ENCODE assay signal across 18 cellular contexts in genomic region chr5:171714286-171714685, GRCh38.
DNase-seq lines count a peak whose midpoint lies in the region; ATAC-seq, FAIRE-seq and TF ChIP-seq lines count a peak whose summit lies in the region.
"Had no signal": no experiment of that assay in that cellular context is flagged by ENCODE, and none has a peak within 500 bp of the region (broad histone marks: within the 10 kb centered on the region; RNA-seq: fewer than 3 reads in every experiment).

No MANE protein-coding gene starts in this region.

- intact Hi-C loops in activated CD4-positive, alpha-beta T cell treated with anti-CD3 and anti-CD28 coated beads, Interleukin-2, amount 10 ng/mL, durations not matched to agents 24 days and 14 days (cut with micrococcal nuclease): no loop called here
- intact Hi-C loops in HepG2 (cut with micrococcal nuclease; ENCODE audit: unreplicated experiment): no loop called here

- H2AFZ ChIP-seq in neural progenitor cell (replicated peaks) (no peak overlapping the region), HepG2 (ENCODE audit: low read length) (no peak overlapping the region)

- no peak overlapping the region for H3K4me3 Mint-ChIP-seq in activated CD4-positive, alpha-beta T cell treated with anti-CD3 and anti-CD28 coated beads, Interleukin-2, amount 10 ng/mL, durations not matched to agents 24 days and 14 days
- no peak overlapping the region for H3K4me3 Mint-ChIP-seq in endodermal cell
- no peak overlapping the region for H3K4me3 Mint-ChIP-seq in osteocyte (ENCODE audit: unreplicated experiment)
- H3K4me3 Mint-ChIP-seq in neural progenitor cell: no peak overlapping the region
- H3K4me3 Mint-ChIP-seq: CD14-positive monocyte; CD8-positive, alpha-beta T cell; IgD-negative memory B cell had no signal

- H3K36me3 Mint-ChIP-seq in activated CD4-positive, alpha-beta T cell treated with anti-CD3 and anti-CD28 coated beads, Interleukin-2, amount 10 ng/mL, durations not matched to agents 24 days and 14 days (ENCODE audit: low read depth): no peaks in the 10 kb centered on the region
- H3K36me3 Mint-ChIP-seq in endodermal cell (ENCODE audit: low read depth) (no peaks in the 10 kb centered on the region), osteocyte (ENCODE audit: unreplicated experiment) (no peaks in the 10 kb centered on the region), neural progenitor cell (no peaks in the 10 kb centered on the region)
- H3K36me3 Mint-ChIP-seq: CD14-positive monocyte; CD8-positive, alpha-beta T cell; IgD-negative memory B cell had no signal

- ATAC-seq in GM19324 (IDR thresholded peaks at IDR 0.05; ENCODE audit: low FRiP score, unreplicated experiment) (no peak), HepG2 (no peak)
- ATAC-seq: CD8-positive, alpha-beta T cell had no signal

- H3K36me3 ChIP-seq in endodermal cell (ENCODE audit: control insufficient read depth, insufficient read depth, low read length) (no peaks in the 10 kb centered on the region), neural progenitor cell (no peaks in the 10 kb centered on the region), HepG2 (replicated peaks in 1 of 2; ENCODE audit: control insufficient read depth in 1 of 2, insufficient read depth in 2 of 2, low read length in 2 of 2) (no peaks in the 10 kb centered on the region)
- H3K36me3 ChIP-seq: BLaER1 had no signal

- in situ Hi-C loops in HepG2 (cut with HindIII; ENCODE audit: extremely low pct_ligation_motif_present, low pct_unique_long_range_greater_than_20kb): no loop called here

- no peak overlapping the region for H3K4me2 ChIP-seq in neural progenitor cell
- H3K4me2 ChIP-seq in HepG2 (ENCODE audit: low read depth, low read length): no peak overlapping the region

- H3K27me3 ChIP-seq in endodermal cell (ENCODE audit: control insufficient read depth, insufficient read depth, low read length, poor library complexity, severe bottlenecking) (no peaks in the 10 kb centered on the region), neural progenitor cell (no peaks in the 10 kb centered on the region), HepG2 (ENCODE audit: control insufficient read depth in 1 of 2, insufficient read depth in 2 of 2, low read length in 2 of 2) (peaks cover 0 to under 1% of the 10 kb centered on the region in 2 experiments; a peak in 1 of 5 replicates)
- H3K27me3 ChIP-seq: BLaER1 had no signal

- POLR2A ChIA-PET in HepG2 (lab: Yijun Ruan, JAX): no interaction called here

- DNase-seq in activated CD4-positive, alpha-beta T cell treated with anti-CD3 and anti-CD28 coated beads, Interleukin-2, amount 10 ng/mL, durations not matched to agents 24 days and 14 days: peak; percentile 24
- DNase-seq in activated CD4-positive, alpha-beta T cell treated with anti-CD3 and anti-CD28 coated beads, Interleukin-2, amount 50 U/mL, for 4 hours: no peak
- peak; percentile 23 for DNase-seq in endodermal cell
- peak; percentile 54 for DNase-seq in osteocyte (ENCODE audit: extremely low spot score, unreplicated experiment)
- DNase-seq in neural progenitor cell (ENCODE audit: low spot score): no peak
- DNase-seq in HepG2 (ENCODE audit: low spot score): no peak
- DNase-seq: 8988T; Calu3; CD8-positive, alpha-beta T cell; DMS79 treated with DMSO at 0.1 percent for 48 hours; GF-D8; GOT3; H7 had no signal

- no peaks in the 10 kb centered on the region for H3F3A ChIP-seq in neural progenitor cell (ENCODE audit: low read depth)

- H3K4me1 ChIP-seq in endodermal cell (ENCODE audit: control insufficient read depth, insufficient read depth, low read length) (no peaks in the 10 kb centered on the region), neural progenitor cell (no peaks in the 10 kb centered on the region), HepG2 (ENCODE audit: insufficient read depth, low read length) (no peaks in the 10 kb centered on the region)

- H3K9me3 Mint-ChIP-seq in activated CD4-positive, alpha-beta T cell treated with anti-CD3 and anti-CD28 coated beads, Interleukin-2, amount 10 ng/mL, durations not matched to agents 24 days and 14 days: no peaks in the 10 kb centered on the region
- peaks cover 3% of the 10 kb centered on the region for H3K9me3 Mint-ChIP-seq in endodermal cell
- H3K9me3 Mint-ChIP-seq in osteocyte (ENCODE audit: unreplicated experiment): peaks cover 4% of the 10 kb centered on the region
- H3K9me3 Mint-ChIP-seq in neural progenitor cell: peaks cover 3% of the 10 kb centered on the region
- H3K9me3 Mint-ChIP-seq: CD8-positive, alpha-beta T cell had no signal

- no peak for TF ChIP-seq RAD21 in HepG2 (CRISPR knock-in tag; IDR thresholded peaks at IDR 0.05)

- no peak for TF ChIP-seq POLR2A in HepG2 (IDR thresholded peaks at IDR 0.05; ENCODE audit: insufficient read depth in 1 of 2, low read depth in 2 of 2, low read length in 2 of 2)

- BruUV-seq in HepG2 (replicated peaks; lab: Mats Ljungman, UMichigan): no TSS peak

- TF ChIP-seq EP300 in HepG2 (IDR thresholded peaks at IDR 0.05; ENCODE audit: low read depth in 2 of 2, low read length in 2 of 2): no peak
- no peak for TF ChIP-seq EP300 in HepG2 (CRISPR knock-in tag; IDR thresholded peaks at IDR 0.05; ENCODE audit: borderline replicate concordance)

- no peak for FAIRE-seq in HepG2 (lab: Jason Lieb, UNC)

- H3K27ac ChIP-seq in endodermal cell (ENCODE audit: low read depth, low read length): no peak overlapping the region
- no peak overlapping the region for H3K27ac ChIP-seq in neural progenitor cell
- no peak overlapping the region for H3K27ac ChIP-seq in HepG2 (ENCODE audit: extremely low read length, insufficient read depth, low read length)
- H3K27ac ChIP-seq: BLaER1, HL-60 had no signal

- no peaks in the 10 kb centered on the region for H3K27me3 Mint-ChIP-seq in activated CD4-positive, alpha-beta T cell treated with anti-CD3 and anti-CD28 coated beads, Interleukin-2, amount 10 ng/mL, durations not matched to agents 24 days and 14 days
- H3K27me3 Mint-ChIP-seq in endodermal cell (ENCODE audit: insufficient read depth) (peaks cover 4% of the 10 kb centered on the region), osteocyte (ENCODE audit: unreplicated experiment) (peaks cover 48% of the 10 kb centered on the region), neural progenitor cell (ENCODE audit: insufficient read depth, low read depth) (peaks cover 5% of the 10 kb centered on the region)

- no peaks in the 10 kb centered on the region for H3K4me1 Mint-ChIP-seq in activated CD4-positive, alpha-beta T cell treated with anti-CD3 and anti-CD28 coated beads, Interleukin-2, amount 10 ng/mL, durations not matched to agents 24 days and 14 days
- H3K4me1 Mint-ChIP-seq in endodermal cell: peaks cover 1% of the 10 kb centered on the region
- no peaks in the 10 kb centered on the region for H3K4me1 Mint-ChIP-seq in osteocyte (ENCODE audit: unreplicated experiment)
- peaks cover 11% of the 10 kb centered on the region for H3K4me1 Mint-ChIP-seq in neural progenitor cell
- H3K4me1 Mint-ChIP-seq: IgD-negative memory B cell had no signal

- peaks cover 8% of the 10 kb centered on the region for H3K9me3 ChIP-seq in endodermal cell (ENCODE audit: control insufficient read depth, low read length)
- H3K9me3 ChIP-seq in neural progenitor cell (ENCODE audit: low read depth): no peaks in the 10 kb centered on the region
- no peaks in the 10 kb centered on the region for H3K9me3 ChIP-seq in HepG2 (ENCODE audit: low read length)

- H3K79me2 ChIP-seq in neural progenitor cell (ENCODE audit: low read depth): no peaks in the 10 kb centered on the region
- no peaks in the 10 kb centered on the region for H3K79me2 ChIP-seq in HepG2 (ENCODE audit: insufficient read depth, low read length)

- H3K4me3 ChIP-seq in endodermal cell (ENCODE audit: low read length): no peak overlapping the region
- no peak overlapping the region for H3K4me3 ChIP-seq in neural progenitor cell
- no peak overlapping the region for H3K4me3 ChIP-seq in HepG2 (replicated peaks in 1 of 3; ENCODE audit: insufficient read depth in 1 of 3, low read depth in 2 of 3, low read length in 3 of 3)
- H3K4me3 ChIP-seq: BLaER1 had no signal

- no peaks in the 10 kb centered on the region for H4K20me1 ChIP-seq in neural progenitor cell (ENCODE audit: low read depth)
- no peaks in the 10 kb centered on the region for H4K20me1 ChIP-seq in HepG2 (ENCODE audit: insufficient read depth, low read length)
- H4K20me1 ChIP-seq: BLaER1 had no signal

- TF ChIP-seq CTCF in endodermal cell (conservative IDR thresholded peaks at IDR 0.05) (no peak), osteocyte (IDR thresholded peaks at IDR 0.05) (no peak), neural progenitor cell (IDR thresholded peaks at IDR 0.05) (no peak), HepG2 (CRISPR knock-in tag; IDR thresholded peaks at IDR 0.05) (no peak)

- WGBS in endodermal cell (ENCODE audit: insufficient coverage in 1 of 2, insufficient read length in 1 of 2), 2 experiments: 90% methylated on average over 2 of the region's 2 CpGs; no CpG with 5 or more reads in 1 of the 2 experiments
- 17% methylated on average over 1 of the region's 2 CpGs for WGBS in HepG2 (ENCODE audit: low lambda C conversion rate)

- CTCF ChIA-PET in HepG2 (lab: Yijun Ruan, JAX; ENCODE audit: low intra/inter-chr PET ratio, low total read pairs): no interaction called here

- no peak overlapping the region for H3K9ac ChIP-seq in endodermal cell (ENCODE audit: extremely low read depth, low read length, poor library complexity, severe bottlenecking)
- no peak overlapping the region for H3K9ac ChIP-seq in neural progenitor cell
- no peak overlapping the region for H3K9ac ChIP-seq in HepG2 (ENCODE audit: insufficient read depth, low read depth, low read length)
- H3K9ac ChIP-seq: BLaER1 had no signal

- H3K27ac Mint-ChIP-seq in activated CD4-positive, alpha-beta T cell treated with anti-CD3 and anti-CD28 coated beads, Interleukin-2, amount 10 ng/mL, durations not matched to agents 24 days and 14 days: no peak overlapping the region
- H3K27ac Mint-ChIP-seq in endodermal cell (no peak overlapping the region), osteocyte (ENCODE audit: unreplicated experiment) (no peak overlapping the region), neural progenitor cell (no peak overlapping the region)
- H3K27ac Mint-ChIP-seq: CD14-positive monocyte; CD8-positive, alpha-beta T cell had no signal

TF ChIP-seq in HepG2, 621 proteins besides CTCF, POLR2A, EP300 and RAD21 (continues in another document):
- TF ChIP-seq PREB (CRISPR knock-in tag; IDR thresholded peaks at IDR 0.05) (no peak), SIN3B (IDR thresholded peaks at IDR 0.05; ENCODE audit: low read length) (no peak), CREM (IDR thresholded peaks at IDR 0.05) (no peak), CREM (CRISPR knock-in tag; IDR thresholded peaks at IDR 0.05) (no peak), SOX5 (CRISPR knock-in tag; IDR thresholded peaks at IDR 0.05; ENCODE audit: borderline replicate concordance) (no peak), HMGA1 (CRISPR knock-in tag; conservative IDR thresholded peaks at IDR 0.05) (no peak)

Comparison
In these comparisons a context has a peak if more than half of its experiments do, and no peak if none do; other contexts are left out.
1. DNase-seq: peak in activated CD4-positive, alpha-beta T cell treated with anti-CD3 and anti-CD28 coated beads, Interleukin-2, amount 10 ng/mL, durations not matched to agents 24 days and 14 days (single experiment), endodermal cell (single experiment) and osteocyte (single experiment); none in activated CD4-positive, alpha-beta T cell treated with anti-CD3 and anti-CD28 coated beads, Interleukin-2, amount 50 U/mL, for 4 hours (0 of 2), neural progenitor cell (single experiment) and HepG2 (single experiment).